Comparison of ENCODE assay signal across 1 cellular context in the genomic region with DNA sequence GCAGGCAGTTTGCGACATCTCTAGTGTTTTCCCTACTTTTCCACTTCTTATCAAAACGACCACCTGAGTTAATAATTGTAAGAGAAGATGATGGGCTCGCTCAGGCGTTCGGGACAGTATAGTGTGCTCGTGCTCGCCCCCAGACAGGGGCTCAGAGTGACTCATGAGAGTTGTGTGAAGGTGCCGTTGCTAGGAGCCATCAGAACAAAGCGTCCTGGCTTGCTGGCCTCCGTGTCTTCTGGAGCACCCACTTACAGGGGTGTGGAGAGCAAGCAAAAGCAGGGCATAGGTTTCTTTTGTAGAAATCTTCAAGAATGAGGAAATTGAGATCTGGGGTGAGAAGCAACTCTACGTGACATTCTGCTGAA.
TF ChIP-seq lines count a peak whose summit lies in the region.

No MANE protein-coding gene starts in this region.

TF ChIP-seq in GM23338, 12 proteins besides CTCF, POLR2A, EP300 and RAD21 (continued from another document):
- TF ChIP-seq REST (IDR thresholded peaks at IDR 0.05; ENCODE audit: unreplicated experiment) (no peak), NANOG (IDR thresholded peaks at IDR 0.05; ENCODE audit: borderline replicate concordance) (no peak), EZH2phosphoT487 (IDR thresholded peaks at IDR 0.05; ENCODE audit: unreplicated experiment) (no peak), ZNF462 (CRISPR knock-in tag; IDR thresholded peaks at IDR 0.05) (no peak), JUNB (IDR thresholded peaks at IDR 0.05; ENCODE audit: unreplicated experiment) (no peak), ZNF331 (CRISPR knock-in tag; IDR thresholded peaks at IDR 0.05; ENCODE audit: low read depth) (no peak), ZNF114 (CRISPR knock-in tag; IDR thresholded peaks at IDR 0.05) (no peak), POLR2AphosphoS5 (IDR thresholded peaks at IDR 0.05; ENCODE audit: low read depth) (no peak)
- TF ChIP-seq, protein P1, sequence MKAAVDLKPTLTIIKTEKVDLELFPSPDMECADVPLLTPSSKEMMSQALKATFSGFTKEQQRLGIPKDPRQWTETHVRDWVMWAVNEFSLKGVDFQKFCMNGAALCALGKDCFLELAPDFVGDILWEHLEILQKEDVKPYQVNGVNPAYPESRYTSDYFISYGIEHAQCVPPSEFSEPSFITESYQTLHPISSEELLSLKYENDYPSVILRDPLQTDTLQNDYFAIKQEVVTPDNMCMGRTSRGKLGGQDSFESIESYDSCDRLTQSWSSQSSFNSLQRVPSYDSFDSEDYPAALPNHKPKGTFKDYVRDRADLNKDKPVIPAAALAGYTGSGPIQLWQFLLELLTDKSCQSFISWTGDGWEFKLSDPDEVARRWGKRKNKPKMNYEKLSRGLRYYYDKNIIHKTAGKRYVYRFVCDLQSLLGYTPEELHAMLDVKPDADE (IDR thresholded peaks at IDR 0.05) = no peak
